Comparison of ENCODE assay signal across 8 cellular contexts in the genomic region with DNA sequence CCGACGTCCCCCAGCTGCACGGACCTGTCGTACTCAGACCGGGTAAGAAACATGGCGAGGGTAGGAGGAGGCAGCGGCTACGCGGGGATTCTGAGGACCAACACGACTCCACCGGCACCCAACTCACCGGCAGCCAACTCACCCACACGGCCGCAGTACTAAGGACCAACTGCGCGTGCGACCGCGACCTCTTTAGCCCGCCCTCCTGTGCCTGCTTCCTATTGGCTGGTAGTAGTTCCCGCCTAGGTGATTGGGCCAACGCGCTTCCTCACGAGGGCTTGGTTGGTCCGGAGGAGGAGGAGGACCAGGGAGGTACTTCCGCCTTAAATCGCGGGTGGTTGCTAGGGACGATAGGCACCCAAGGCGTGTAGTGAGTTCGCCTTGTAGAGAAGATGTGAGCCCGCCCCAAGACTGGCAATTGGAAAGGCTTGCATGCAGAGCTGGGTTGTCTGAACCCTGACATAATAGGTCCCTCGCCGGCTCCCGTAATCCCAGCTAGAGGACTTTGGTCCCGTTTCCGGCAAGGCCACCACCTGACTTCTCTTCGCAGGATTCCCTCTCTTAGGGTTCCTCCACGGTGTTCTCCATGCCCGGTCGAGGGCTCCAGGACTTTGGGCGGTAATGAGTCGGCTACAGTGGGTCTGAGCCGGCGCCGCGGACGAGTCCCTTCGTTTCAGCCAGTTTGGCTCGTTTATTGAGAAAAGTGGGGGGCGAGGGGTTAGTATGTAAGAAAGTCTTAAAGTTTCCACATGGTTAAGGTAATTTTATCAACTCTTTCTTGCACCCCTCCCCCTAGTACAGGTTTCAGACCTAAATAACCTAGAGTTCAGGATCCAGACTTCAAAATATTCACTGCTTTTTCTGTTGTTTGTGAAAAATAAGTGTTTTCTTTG. TPM values are rescaled to one million over a fixed set of nuclear protein-coding genes. Genes with fewer than 3 reads are reported as not detected.
DNase-seq lines count a peak whose midpoint lies in the region; TF ChIP-seq lines count a peak whose summit lies in the region.

A gene (minus strand): TSS at position 171 of the 893 bp plus-strand sequence. CDS start 118 bp downstream, at position 53.

- POLR2A ChIA-PET in HEK293T (lab: Yijun Ruan, JAX), result interaction anchor here (0.6 to 2.5 kb wide), 14 partner anchors 8 to 326 kb away, joined by 3 to 17 read pairs (median 4); a partner anchor contains a TSS

- peaks cover 13% of the 10 kb centered on the region for H3K4me1 ChIP-seq in neuron (ENCODE audit: insufficient read depth, low read length)
- H3K4me1 ChIP-seq in subcutaneous abdominal adipose tissue (ENCODE audit: control insufficient read depth in 5 of 5, insufficient read depth in 5 of 5, low read length in 5 of 5), result peaks cover 3 to 28% (median 27%) of the 10 kb centered on the region in 5 donors

- peak within 1 kb of the TSS; percentile 86 for H3K4me3 ChIP-seq in neuron (ENCODE audit: low read length)
- peak within 1 kb of the TSS; percentile 74 to 97 (median 84) for H3K4me3 ChIP-seq in subcutaneous abdominal adipose tissue (ENCODE audit: low read depth in 1 of 5, low read length in 5 of 5)

- peak within 1 kb of the TSS; percentile 78 to 95 (median 89) for H3K9ac ChIP-seq in subcutaneous abdominal adipose tissue (ENCODE audit: low read length in 5 of 5)

- H3K27me3 ChIP-seq in neuron (ENCODE audit: insufficient read depth, low read length), result no peaks in the 10 kb centered on the region
- no peaks in the 10 kb centered on the region for H3K27me3 ChIP-seq in subcutaneous abdominal adipose tissue (ENCODE audit: control insufficient read depth in 5 of 5, insufficient read depth in 4 of 5, low read length in 5 of 5)

- H2AFZ ChIP-seq in neuron (ENCODE audit: low read depth, low read length), result peak within 1 kb of the TSS; percentile 81

- peak; percentile 99 for DNase-seq in GF-D8 (lab: John Stamatoyannopoulos, UW)
- DNase-seq in HEK293T (ENCODE audit: extremely low spot score), result peak; percentile 98
- DNase-seq in MV-4-11 (lab: John Stamatoyannopoulos, UW), result peak; percentile 99
- peak; percentile 99 for DNase-seq in SK-MEL-5 (ENCODE audit: low read depth, low spot score)
- peak; percentile 96 for DNase-seq in activated naive CD4-positive, alpha-beta T cell treated with Interleukin-2 at 50 U/mL for 16 hours
- DNase-seq in foreskin melanocyte, result peak; percentile 100

- CTCF ChIA-PET in HEK293T (lab: Yijun Ruan, JAX), result interaction anchor here (0.8 to 2.1 kb wide), 5 partner anchors 28 to 314 kb away, joined by 3 to 10 read pairs (median 4); a partner anchor contains a TSS

- peaks cover 2% of the 10 kb centered on the region for H3K36me3 ChIP-seq in neuron (ENCODE audit: insufficient read depth, low read length)
- H3K36me3 ChIP-seq in subcutaneous abdominal adipose tissue (ENCODE audit: control insufficient read depth in 5 of 5, insufficient read depth in 5 of 5, low read length in 5 of 5), result peaks cover 0 to under 1% (median under 1%) of the 10 kb centered on the region in 5 donors

- in situ Hi-C loops in SK-MEL-5 (cut with HindIII; ENCODE audit: low pct_unique_long_range_greater_than_20kb, low sequenced_read_pairs), result no loop called here

- no peaks in the 10 kb centered on the region for H3K9me3 ChIP-seq in neuron (ENCODE audit: low read length)
- H3K9me3 ChIP-seq in subcutaneous abdominal adipose tissue (ENCODE audit: control insufficient read depth in 5 of 5, low read length in 5 of 5), result no peaks in the 10 kb centered on the region

- peak within 1 kb of the TSS; percentile 88 for H3K27ac ChIP-seq in subcutaneous abdominal adipose tissue (ENCODE audit: low read depth, low read length)

TF ChIP-seq in HEK293T, 16 proteins besides CTCF, POLR2A, EP300 and RAD21:
- TF ChIP-seq TARDBP (IDR thresholded peaks at IDR 0.05) (no peak), ELF4 (IDR thresholded peaks at IDR 0.05) (peak; percentile 80), BHLHE40 (IDR thresholded peaks at IDR 0.05; ENCODE audit: borderline replicate concordance) (no peak), L3MBTL2 (conservative IDR thresholded peaks at IDR 0.05) (peak; percentile 99)

RNA-seq across cellular contexts. Expression of the gene that starts here (rescaled TPM):
- total RNA-seq in SK-MEL-5 (2014; rRNA removed; shearing (Covaris generic)), result 103 and 108 TPM in 2 replicates
- polyA plus RNA-seq in SK-MEL-5 (2015; cell fraction: cytosol; rRNA removed), result 61.0 and 63.0 TPM in 2 replicates
- polyA plus RNA-seq in SK-MEL-5 (2015; cell fraction: nucleus; rRNA removed), result 29.6 and 68.8 TPM in 2 replicates

Comparison
In these comparisons a context has a peak if more than half of its experiments do, and no peak if none do; other contexts are left out.
1. Peak in every context shown above with its lines: DNase-seq, H3K4me3 ChIP-seq and H3K27ac ChIP-seq.